ENCODE assay signal across 27 cellular contexts in genomic region chr6:169048185-169048584, GRCh38.
"Had no signal": no experiment of that assay in that cellular context is flagged by ENCODE, and none has a peak within 500 bp of the region (broad histone marks: within the 10 kb centered on the region; RNA-seq: fewer than 3 reads in every experiment).

No MANE protein-coding gene starts in this region.

- H3K36me3 ChIP-seq: breast epithelium, SJCRH30, WERI-Rb-1 had no signal

- H3K4me1 ChIP-seq: body of pancreas, breast epithelium had no signal

- H3K4me3 ChIP-seq: body of pancreas, breast epithelium, SJCRH30, SK-N-MC had no signal

- H3K27me3 ChIP-seq: body of pancreas, breast epithelium, SJCRH30 had no signal

- H3K27ac ChIP-seq: body of pancreas, breast epithelium, SJCRH30, SK-N-MC, WERI-Rb-1 had no signal

- DNase-seq: activated CD4-positive, alpha-beta T cell treated with anti-CD3 and anti-CD28 coated beads, Interleukin-2, amount 50 U/mL, for 4 hours; activated CD4-positive, CD25-positive, alpha-beta regulatory T cell; activated CD8-positive, alpha-beta T cell treated with anti-CD3 and anti-CD28 coated beads for 36 hours; activated effector memory CD4-positive, alpha-beta T cell treated with anti-CD3 and anti-CD28 coated beads, Interleukin-2, amount 50 U/mL, for 16 hours; activated naive CD4-positive, alpha-beta T cell treated with Interleukin-2 at 50 U/mL for 16 hours; activated naive CD8-positive, alpha-beta T cell treated with anti-CD3 and anti-CD28 coated beads, Interleukin-2, amount 10 ng/mL, durations not matched to agents 7 days and 5 days; activated T-cell treated with anti-CD3 and anti-CD28 coated beads, Interleukin-2, amount 50 U/mL, for 1 hour; activated T-cell treated with anti-CD3 and anti-CD28 coated beads, Interleukin-2, amount 50 U/mL, for 72 hours; amygdala; body of pancreas; Karpas-422; KBM-7; NCI-H1105; NCI-H1417 treated with DMSO at 0.1 percent for 48 hours; NCI-H1694 treated with DMSO at 0.1 percent for 48 hours; NCI-H2081; NCI-H226; NCI-H446 treated with DMSO at 0.1 percent for 48 hours; NCI-H526; SHP77; SJCRH30; T1000; WERI-Rb-1 had no signal

- ATAC-seq: activated CD8-positive, alpha-beta T cell treated with anti-CD3 and anti-CD28 coated beads for 36 hours; activated T-cell treated with anti-CD3 and anti-CD28 coated beads, Interleukin-2, amount 50 U/mL, for 72 hours; activated T-helper 17 cell treated with anti-CD3 and anti-CD28 coated beads, Interleukin-2, amount 50 U/mL, for 72 hours; body of pancreas; Panc1 had no signal

- H3K9me3 ChIP-seq: body of pancreas, breast epithelium, SJCRH30 had no signal
